Comparison of ENCODE assay signal across 18 cellular contexts in the genomic region with DNA sequence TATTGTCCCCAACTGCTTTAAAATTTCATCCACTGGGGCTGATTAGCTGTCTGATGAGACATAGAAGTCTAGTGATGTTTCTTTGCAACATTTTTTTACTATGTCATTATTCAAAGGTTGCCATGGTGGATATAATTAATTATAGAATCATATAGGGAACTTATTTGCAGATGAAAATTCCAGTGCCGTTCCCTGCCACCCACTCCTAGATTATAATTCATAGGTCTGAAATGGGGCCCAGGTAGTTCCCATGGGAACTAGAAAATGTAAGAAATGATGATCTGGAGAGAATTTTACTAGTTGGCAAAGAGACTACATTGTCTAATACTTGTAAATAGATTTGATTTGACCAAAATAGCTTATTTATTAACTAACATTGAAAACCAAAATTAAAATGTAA.
"Had no signal": no experiment of that assay in that cellular context is flagged by ENCODE, and none has a peak within 500 bp of the region (broad histone marks: within the 10 kb centered on the region; RNA-seq: fewer than 3 reads in every experiment).

No MANE protein-coding gene starts in this region.

- DNase-seq: colonic mucosa; cortex of kidney; dermis blood vessel endothelial cell; dorsolateral prefrontal cortex; effector CD4-positive, alpha-beta T cell; effector CD8-positive, alpha-beta T cell; effector memory CD4-positive, alpha-beta T cell; effector memory CD8-positive, alpha-beta T cell; endodermal cell; erythroblast; esophagus squamous epithelium; foreskin fibroblast; foreskin keratinocyte; foreskin melanocyte; gastrocnemius medialis; glutamatergic neuron; heart left ventricle; heart right ventricle had no signal
